21 cellular contexts compared by ENCODE assay signal in genomic region chr18:8828300-8828699, GRCh38.
"Had no signal": no experiment of that assay in that cellular context is flagged by ENCODE, and none has a peak within 500 bp of the region (broad histone marks: within the 10 kb centered on the region; RNA-seq: fewer than 3 reads in every experiment).

No MANE protein-coding gene starts in this region.

- H3K4me3 ChIP-seq: adrenal gland, colonic mucosa, dorsolateral prefrontal cortex, heart right ventricle, pancreas, psoas muscle, tibial artery had no signal

- H3K27ac ChIP-seq: adrenal gland, colonic mucosa, pancreas, psoas muscle, tibial artery had no signal

- H3K4me1 ChIP-seq: adrenal gland, colonic mucosa, pancreas, psoas muscle, tibial artery had no signal

- ATAC-seq: activated CD4-positive, alpha-beta T cell treated with anti-CD3 and anti-CD28 coated beads for 36 hours; activated T-cell treated with anti-CD3 and anti-CD28 coated beads, Interleukin-2, amount 50 U/mL, for 4 hours; left cardiac atrium; naive thymus-derived CD8-positive, alpha-beta T cell; pancreas; psoas muscle; right cardiac atrium; stimulated activated naive CD8-positive, alpha-beta T cell treated with anti-CD3 and anti-CD28 coated beads, Interleukin-15, Interleukin-2, amounts not matched to agents 100 U/mL and 50 U/mL, for 24 hours had no signal

- H3K36me3 ChIP-seq: adrenal gland, colonic mucosa had no signal

- DNase-seq: activated B cell treated with CpG ODN at 0.5 μM for 24 hours; activated CD4-positive, alpha-beta T cell treated with anti-CD3 and anti-CD28 coated beads for 36 hours; activated CD4-positive, alpha-beta T cell treated with anti-CD3 and anti-CD28 coated beads, Interleukin-2, amount 50 U/mL, for 4 hours; activated CD8-positive, alpha-beta memory T cell treated with anti-CD3 and anti-CD28 coated beads, Interleukin-2, amount 50 U/mL, for 48 hours; activated naive CD4-positive, alpha-beta T cell; activated T-cell treated with anti-CD3 and anti-CD28 coated beads, Interleukin-2, amount 50 U/mL, for 4 hours; adrenal gland; colonic mucosa; dorsolateral prefrontal cortex; endodermal cell; heart right ventricle; left cardiac atrium; naive thymus-derived CD8-positive, alpha-beta T cell; pancreas; psoas muscle; right cardiac atrium; stimulated activated CD4-positive, alpha-beta T cell treated with anti-CD3 and anti-CD28 coated beads, Interleukin-12 subunit alpha, Interleukin-12 subunit beta, amount 100 ng/mL, for 4 hours; stimulated activated CD4-positive, alpha-beta T cell treated with anti-CD3 and anti-CD28 coated beads, Interleukin-4, amount 100 ng/mL, for 4 hours; stimulated activated naive CD8-positive, alpha-beta T cell treated with anti-CD3 and anti-CD28 coated beads, Interleukin-15, Interleukin-2, amounts not matched to agents 100 U/mL and 50 U/mL, for 24 hours; substantia nigra; tibial artery had no signal

- H3K27me3 ChIP-seq: colonic mucosa, dorsolateral prefrontal cortex, heart right ventricle, pancreas, tibial artery had no signal

- H3K9me3 ChIP-seq: adrenal gland, colonic mucosa, heart right ventricle, pancreas, psoas muscle, tibial artery had no signal
